ENCODE assay signal across 8 cellular contexts in genomic region chr12:52865090-52865944, GRCh38. TPM values are rescaled to one million over a fixed set of nuclear protein-coding genes. Genes with fewer than 3 reads are reported as not detected.
A peak's percentile ranks its signal among the peaks of the same experiment; 100 is the strongest.
DNase-seq lines count a peak whose midpoint lies in the region; ATAC-seq and TF ChIP-seq lines count a peak whose summit lies in the region.

No MANE protein-coding gene starts in this region.

- H3K4me3 ChIP-seq in WERI-Rb-1 (ENCODE audit: low read depth, low read length), result no peak overlapping the region

- H3K27ac ChIP-seq in WERI-Rb-1, result no peak overlapping the region

- intact Hi-C loops in posterior vena cava (cut with DNase I), result no loop called here

- H3K9me3 ChIP-seq in WERI-Rb-1 (ENCODE audit: severe bottlenecking), result no peaks in the 10 kb centered on the region

- DNase-seq in stimulated activated CD4-positive, alpha-beta T cell treated with anti-CD3 and anti-CD28 coated beads, Interleukin-15, amount 100 ng/mL, for 24 hours, result peak; percentile 50
- DNase-seq in stimulated activated CD4-positive, alpha-beta T cell treated with anti-CD3 and anti-CD28 coated beads, Interleukin-4, amount 100 ng/mL, for 4 hours, result no peak
- DNase-seq in NCI-H2029 treated with DMSO at 0.1 percent for 48 hours (lab: John Stamatoyannopoulos, UW), result peak; percentile 82
- peak; percentile 82 for DNase-seq in WERI-Rb-1
- peak; percentile 36 for DNase-seq in germinal center (ENCODE audit: low spot score)
- peak; percentile 87 for DNase-seq in posterior vena cava (ENCODE audit: low spot score)

- no peaks in the 10 kb centered on the region for H3K36me3 ChIP-seq in WERI-Rb-1

- H3K27me3 ChIP-seq in WERI-Rb-1 (ENCODE audit: insufficient read depth, low read depth, severe bottlenecking), result peaks cover 63% of the 10 kb centered on the region

- TF ChIP-seq CTCF in WERI-Rb-1 (IDR thresholded peaks at IDR 0.05; ENCODE audit: low read depth, low read length), result peak; percentile 90

- no peak for ATAC-seq in GM21825 (IDR thresholded peaks at IDR 0.05; ENCODE audit: unreplicated experiment)
- ATAC-seq in GM21390 (IDR thresholded peaks at IDR 0.05; ENCODE audit: unreplicated experiment), result no peak

RNA-seq across cellular contexts. Expression of gene KRT78, which starts 16.5 kb away (rescaled TPM):
- total RNA-seq in posterior vena cava, result not detected

RNA-seq across cellular contexts. Expression of gene KRT79, which starts 31.2 kb away (rescaled TPM):
- not detected for total RNA-seq in posterior vena cava

RNA-seq across cellular contexts. Expression of gene KRT8, which starts 39.6 kb away (rescaled TPM):
- 10 to 100 TPM in 1 of 2 donors, 1 to 10 TPM in 1; 4.0 to 23.6 TPM for total RNA-seq in posterior vena cava

RNA-seq across cellular contexts. Expression of gene KRT4, which starts 51.4 kb away (rescaled TPM):
- not detected for total RNA-seq in posterior vena cava

Comparison
In these comparisons a context has a peak if more than half of its experiments do, and no peak if none do; other contexts are left out.
1. DNase-seq: peak in stimulated activated CD4-positive, alpha-beta T cell treated with anti-CD3 and anti-CD28 coated beads, Interleukin-15, amount 100 ng/mL, for 24 hours (single experiment), NCI-H2029 treated with DMSO at 0.1 percent for 48 hours (single experiment), WERI-Rb-1 (single experiment), germinal center (single experiment) and posterior vena cava (single experiment); none in stimulated activated CD4-positive, alpha-beta T cell treated with anti-CD3 and anti-CD28 coated beads, Interleukin-4, amount 100 ng/mL, for 4 hours (0 of 2).